Comparison of ENCODE assay signal across 27 cellular contexts in the genomic region with DNA sequence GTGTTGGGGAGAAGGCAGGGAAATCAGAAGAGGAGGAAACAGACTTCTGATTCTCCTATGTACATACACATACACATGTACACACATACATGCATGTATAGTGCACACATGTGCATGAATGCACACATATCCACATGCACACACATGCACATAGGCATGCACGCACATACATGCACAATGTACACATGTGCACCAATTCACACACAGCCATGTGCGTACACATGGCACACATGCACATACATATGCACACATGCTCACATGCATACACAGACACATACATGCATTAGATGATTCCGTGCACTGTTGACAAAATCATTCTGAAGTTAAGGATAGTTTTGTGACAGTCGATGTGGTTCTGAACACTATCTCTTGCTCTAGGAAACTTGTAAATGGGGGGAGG.
DNase-seq lines count a peak whose midpoint lies in the region; ATAC-seq, FAIRE-seq and TF ChIP-seq lines count a peak whose summit lies in the region.
"Had no signal": no experiment of that assay in that cellular context is flagged by ENCODE, and none has a peak within 500 bp of the region (broad histone marks: within the 10 kb centered on the region; RNA-seq: fewer than 3 reads in every experiment).

No MANE protein-coding gene starts in this region.

- H3K4me3 ChIP-seq in HepG2 (replicated peaks in 1 of 3; ENCODE audit: insufficient read depth in 1 of 3, low read depth in 2 of 3, low read length in 3 of 3) (no peak overlapping the region), right lobe of liver (no peak overlapping the region), esophagus muscularis mucosa (no peak overlapping the region), neuronal stem cell (ENCODE audit: low read length in 2 of 2) (no peak overlapping the region)
- H3K4me3 ChIP-seq: BLaER1, GM12878, GM23248 had no signal

- H3K9ac ChIP-seq in HepG2 (ENCODE audit: insufficient read depth, low read depth, low read length) (no peak overlapping the region), neuronal stem cell (ENCODE audit: low read depth, low read length, poor library complexity) (peak overlapping the region; percentile 64)
- H3K9ac ChIP-seq: BLaER1, GM23248 had no signal

- H3K36me3 Mint-ChIP-seq in T-helper 17 cell (ENCODE audit: low read depth) = no peaks in the 10 kb centered on the region
- H3K36me3 Mint-ChIP-seq: CD4-positive, CD25-positive, alpha-beta regulatory T cell; CD8-positive, alpha-beta T cell had no signal

- H2AFZ ChIP-seq in HepG2 (ENCODE audit: low read length) (no peak overlapping the region), neuronal stem cell (ENCODE audit: low read length) (no peak overlapping the region)
- H2AFZ ChIP-seq: GM23248 had no signal

- FAIRE-seq in HepG2 (lab: Jason Lieb, UNC) (no peak), RCC 7860 (lab: Jason Lieb, UNC) (no peak)
- FAIRE-seq: A204.1, D721Med, GM12878, GM19239, H1 had no signal

- H3K4me1 Mint-ChIP-seq in T-helper 17 cell = no peaks in the 10 kb centered on the region
- H3K4me1 Mint-ChIP-seq: B cell; CD4-positive, CD25-positive, alpha-beta regulatory T cell had no signal

- CTCF ChIA-PET in HepG2 (lab: Yijun Ruan, JAX; ENCODE audit: low intra/inter-chr PET ratio, low total read pairs) = no interaction called here

- TF ChIP-seq EP300 in HepG2 (IDR thresholded peaks at IDR 0.05; ENCODE audit: low read depth in 2 of 2, low read length in 2 of 2) (no peak), HepG2 (CRISPR knock-in tag; IDR thresholded peaks at IDR 0.05; ENCODE audit: borderline replicate concordance) (no peak), esophagus muscularis mucosa (IDR thresholded peaks at IDR 0.05) (no peak)

- DNase-seq in HepG2 (ENCODE audit: low spot score) (no peak), right lobe of liver (no peak), esophagus muscularis mucosa (ENCODE audit: extremely low spot score) (peak; percentile 77), neuronal stem cell (ENCODE audit: low spot score) (no peak), RCC 7860 (ENCODE audit: low spot score) (no peak), midbrain (lab: John Stamatoyannopoulos, UW) (no peak), T-helper 17 cell (no peak)
- DNase-seq: Caco-2; CD4-positive, CD25-positive, alpha-beta regulatory T cell; CD8-positive, alpha-beta T cell; DMS 273 treated with DMSO at 0.1 percent for 48 hours; DMS79; EL; GDM1; GM23248; H7; HCEC 1CT had no signal

- H3K27ac Mint-ChIP-seq in T-helper 17 cell = no peak overlapping the region
- H3K27ac Mint-ChIP-seq: B cell; CD4-positive, CD25-positive, alpha-beta regulatory T cell; CD8-positive, alpha-beta T cell had no signal

- TF ChIP-seq RAD21 in HepG2 (CRISPR knock-in tag; IDR thresholded peaks at IDR 0.05) = no peak

- no peaks in the 10 kb centered on the region for H3K79me1 ChIP-seq in neuronal stem cell (ENCODE audit: low read depth, low read length)

- no peak overlapping the region for H2AK5ac ChIP-seq in neuronal stem cell (ENCODE audit: low read depth, low read length)

- H3K4me2 ChIP-seq in HepG2 (ENCODE audit: low read depth, low read length) (no peak overlapping the region), neuronal stem cell (ENCODE audit: insufficient read depth, low read length, poor library complexity, severe bottlenecking) (no peak overlapping the region)
- H3K4me2 ChIP-seq: BLaER1 had no signal

- BruUV-seq in HepG2 (replicated peaks; lab: Mats Ljungman, UMichigan) = no TSS peak

- H3K4ac ChIP-seq in neuronal stem cell (ENCODE audit: low read length) = no peak overlapping the region

- H3K36me3 ChIP-seq in HepG2 (replicated peaks in 1 of 2; ENCODE audit: control insufficient read depth in 1 of 2, insufficient read depth in 2 of 2, low read length in 2 of 2) (no peaks in the 10 kb centered on the region), right lobe of liver (no peaks in the 10 kb centered on the region), esophagus muscularis mucosa (no peaks in the 10 kb centered on the region), neuronal stem cell (replicated peaks in 1 of 2; ENCODE audit: control insufficient read depth in 2 of 2, insufficient read depth in 2 of 2, low read length in 2 of 2) (no peaks in the 10 kb centered on the region)
- H3K36me3 ChIP-seq: BLaER1 had no signal

- no peak overlapping the region for H4K8ac ChIP-seq in neuronal stem cell (ENCODE audit: low read depth, low read length)

- H3K27me3 Mint-ChIP-seq in T-helper 17 cell = peaks cover 25% of the 10 kb centered on the region

- H2BK120ac ChIP-seq in neuronal stem cell (ENCODE audit: low read depth, low read length) = no peak overlapping the region

- H3K9me3 ChIP-seq in HepG2 (ENCODE audit: low read length) (no peaks in the 10 kb centered on the region), right lobe of liver (no peaks in the 10 kb centered on the region), esophagus muscularis mucosa (no peaks in the 10 kb centered on the region), neuronal stem cell (replicated peaks in 1 of 2; ENCODE audit: control insufficient read depth in 2 of 2, insufficient read depth in 1 of 2, low read depth in 1 of 2, low read length in 2 of 2) (peaks cover 0 to 2% of the 10 kb centered on the region in 2 donors), T-helper 17 cell (ENCODE audit: control insufficient read depth, low read length, poor library complexity, severe bottlenecking) (peaks cover 3% of the 10 kb centered on the region)
- H3K9me3 ChIP-seq: BLaER1, Caco-2 had no signal

- peak overlapping the region; percentile 21 for H3K23ac ChIP-seq in neuronal stem cell (ENCODE audit: low read depth, low read length, poor library complexity)

- H3K14ac ChIP-seq in neuronal stem cell (ENCODE audit: low read length) = no peak overlapping the region

- H2BK12ac ChIP-seq in neuronal stem cell (ENCODE audit: low read length) = no peak overlapping the region

- no peak overlapping the region for H2BK15ac ChIP-seq in neuronal stem cell (ENCODE audit: low read length)

- H3K4me1 ChIP-seq in HepG2 (ENCODE audit: insufficient read depth, low read length) (no peaks in the 10 kb centered on the region), right lobe of liver (no peaks in the 10 kb centered on the region), esophagus muscularis mucosa (no peaks in the 10 kb centered on the region), neuronal stem cell (ENCODE audit: control insufficient read depth in 2 of 2, insufficient read depth in 1 of 2, low read depth in 1 of 2, low read length in 2 of 2) (peaks cover 0 to 2% of the 10 kb centered on the region in 2 donors)
- H3K4me1 ChIP-seq: BLaER1, Caco-2 had no signal

- ATAC-seq in HepG2 (no peak), right lobe of liver (no peak), HG02759 (IDR thresholded peaks at IDR 0.05; ENCODE audit: unreplicated experiment) (no peak), T-helper 17 cell (no peak)
- ATAC-seq: CD8-positive, alpha-beta T cell; GM12878 had no signal

- intact Hi-C loops in HepG2 (cut with micrococcal nuclease; ENCODE audit: unreplicated experiment) (no loop called here), right lobe of liver (cut with DNase I) (no loop called here), esophagus muscularis mucosa (cut with DNase I) (no loop called here)

- no peaks in the 10 kb centered on the region for H4K20me1 ChIP-seq in HepG2 (ENCODE audit: insufficient read depth, low read length)
- H4K20me1 ChIP-seq: BLaER1 had no signal

- 3% methylated on average over 4 of the region's 4 CpGs for whole genome bisulfite sequencing in HepG2 (ENCODE audit: low lambda C conversion rate)
- WGBS in right lobe of liver (ENCODE audit: insufficient coverage, low coverage, low lambda C conversion rate, missing lambda C conversion rate) = 69% methylated on average over 4 of the region's 4 CpGs
- WGBS in esophagus muscularis mucosa = 93% methylated on average over 4 of the region's 4 CpGs
- no CpG with 5 or more reads among the region's 4 CpGs for WGBS in neuronal stem cell (ENCODE audit: extremely low coverage in 2 of 2, insufficient read length in 2 of 2, insufficient replicate concordance in 1 of 2), 2 donors

- H3K27me3 ChIP-seq in HepG2 (ENCODE audit: control insufficient read depth in 1 of 2, insufficient read depth in 2 of 2, low read length in 2 of 2) = peaks cover 0 to 4% of the 10 kb centered on the region in 2 experiments; a peak in 2 of 5 replicates
- no peaks in the 10 kb centered on the region for H3K27me3 ChIP-seq in right lobe of liver
- H3K27me3 ChIP-seq in esophagus muscularis mucosa = no peaks in the 10 kb centered on the region
- peaks cover 0 to 2% (median 0%) of the 10 kb centered on the region in 3 experiments for H3K27me3 ChIP-seq in neuronal stem cell (ENCODE audit: control insufficient read depth in 3 of 3, insufficient read depth in 3 of 3, low read depth in 1 of 3, low read length in 3 of 3)
- H3K27me3 ChIP-seq: BLaER1 had no signal

- peak overlapping the region; percentile 93 for H4K91ac ChIP-seq in neuronal stem cell (ENCODE audit: low read depth, low read length, poor library complexity)

- no peaks in the 10 kb centered on the region for H3K79me2 ChIP-seq in HepG2 (ENCODE audit: insufficient read depth, low read length)

- TF ChIP-seq CTCF in HepG2 (CRISPR knock-in tag; IDR thresholded peaks at IDR 0.05) (no peak), right lobe of liver (IDR thresholded peaks at IDR 0.05) (no peak), esophagus muscularis mucosa (IDR thresholded peaks at IDR 0.05) (no peak)

- no peak overlapping the region for H3K27ac ChIP-seq in HepG2 (ENCODE audit: extremely low read length, insufficient read depth, low read length)
- H3K27ac ChIP-seq in right lobe of liver = no peak overlapping the region
- no peak overlapping the region for H3K27ac ChIP-seq in esophagus muscularis mucosa (replicated peaks in 1 of 4)
- no peak overlapping the region for H3K27ac ChIP-seq in neuronal stem cell (replicated peaks; ENCODE audit: low read length)
- H3K27ac ChIP-seq: 22Rv1, BLaER1, C4-2B, GM23248 had no signal

- TF ChIP-seq POLR2A in HepG2 (IDR thresholded peaks at IDR 0.05; ENCODE audit: insufficient read depth in 1 of 2, low read depth in 2 of 2, low read length in 2 of 2) = no peak
- no peak for TF ChIP-seq POLR2A in right lobe of liver (IDR thresholded peaks at IDR 0.05)
- no peak for TF ChIP-seq POLR2A in esophagus muscularis mucosa (IDR thresholded peaks at IDR 0.05; ENCODE audit: low read depth)

- in situ Hi-C loops in HepG2 (cut with HindIII; ENCODE audit: extremely low pct_ligation_motif_present, low pct_unique_long_range_greater_than_20kb) = no loop called here

- no peak overlapping the region for H3K4me3 Mint-ChIP-seq in T-helper 17 cell
- H3K4me3 Mint-ChIP-seq: B cell; CD4-positive, CD25-positive, alpha-beta regulatory T cell; CD8-positive, alpha-beta T cell had no signal

- H2BK5ac ChIP-seq in neuronal stem cell (ENCODE audit: low read length) = no peak overlapping the region

- POLR2A ChIA-PET in HepG2 (lab: Yijun Ruan, JAX) = no interaction called here

- peak overlapping the region; percentile 31 for H3K18ac ChIP-seq in neuronal stem cell (ENCODE audit: low read length)
